In the genomic region with DNA sequence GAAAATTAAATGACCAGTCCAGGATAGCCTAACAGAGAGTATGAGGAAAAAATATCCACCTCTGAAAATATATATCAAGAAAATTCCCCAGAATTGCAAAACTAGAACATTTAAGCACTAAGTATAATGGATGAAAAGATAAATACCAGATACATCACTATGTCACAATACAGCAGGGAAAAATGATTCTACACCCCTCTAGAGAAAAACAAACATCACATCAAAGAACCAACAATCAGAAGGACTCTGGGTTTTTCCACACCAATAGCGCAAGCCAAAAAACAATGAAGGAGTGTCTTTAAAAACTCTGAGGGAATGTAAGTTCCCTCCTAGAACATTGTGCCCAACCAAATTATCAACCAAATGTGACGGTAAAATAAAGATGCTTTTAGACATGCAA, we compare ENCODE assay signal across 1 cellular context.
TF ChIP-seq lines count a peak whose summit lies in the region.

No MANE protein-coding gene starts in this region.

TF ChIP-seq in IMR-90, 13 proteins besides CTCF, POLR2A, EP300 and RAD21:
- TF ChIP-seq CHD1 (IDR thresholded peaks at IDR 0.05; ENCODE audit: low read depth, low read length) (no peak), SMC3 (IDR thresholded peaks at IDR 0.05; ENCODE audit: low read depth, low read length) (no peak), CEBPB (IDR thresholded peaks at IDR 0.05; ENCODE audit: low read depth, low read length) (no peak)
